ENCODE assay signal across 9 cellular contexts in genomic region chr6:2855061-2855519, GRCh38. TPM values are rescaled to one million over a fixed set of nuclear protein-coding genes. Genes with fewer than 3 reads are reported as not detected.
DNase-seq lines count a peak whose midpoint lies in the region; ATAC-seq and TF ChIP-seq lines count a peak whose summit lies in the region.
"Had no signal": no experiment of that assay in that cellular context is flagged by ENCODE, and none has a peak within 500 bp of the region (broad histone marks: within the 10 kb centered on the region; RNA-seq: fewer than 3 reads in every experiment).

No MANE protein-coding gene starts in this region.

- ATAC-seq in GM21360 (IDR thresholded peaks at IDR 0.05; ENCODE audit: unreplicated experiment) (no peak), HG03460 (IDR thresholded peaks at IDR 0.05; ENCODE audit: unreplicated experiment) (no peak)

- H3K36me3 Mint-ChIP-seq in CD14-positive monocyte (peaks cover 3% of the 10 kb centered on the region in 2 donors), endodermal cell (ENCODE audit: low read depth) (no peaks in the 10 kb centered on the region)

- H3K27ac ChIP-seq in SJSA1 = peak overlapping the region; percentile 100
- H3K27ac ChIP-seq in endodermal cell (ENCODE audit: low read depth, low read length) = peak overlapping the region; percentile 61
- H3K27ac ChIP-seq in neutrophil = peak overlapping the region; percentile 94

- no peaks in the 10 kb centered on the region for H3K9me3 ChIP-seq in SJSA1 (replicated peaks)
- no peaks in the 10 kb centered on the region for H3K9me3 ChIP-seq in endodermal cell (ENCODE audit: control insufficient read depth, low read length)
- H3K9me3 ChIP-seq in neutrophil = no peaks in the 10 kb centered on the region
- no peaks in the 10 kb centered on the region for H3K9me3 ChIP-seq in HAP-1

- WGBS in endodermal cell (ENCODE audit: insufficient coverage in 1 of 2, insufficient read length in 1 of 2), 2 experiments = 71 to 89% methylated on average over 10 to 13 of the region's 13 CpGs

- H3K36me3 ChIP-seq in SJSA1 (no peaks in the 10 kb centered on the region), endodermal cell (ENCODE audit: control insufficient read depth, insufficient read depth, low read length) (no peaks in the 10 kb centered on the region), neutrophil (no peaks in the 10 kb centered on the region), HAP-1 (replicated peaks) (no peaks in the 10 kb centered on the region)

- H3K27me3 ChIP-seq in SJSA1 (replicated peaks) = no peaks in the 10 kb centered on the region
- H3K27me3 ChIP-seq in endodermal cell (ENCODE audit: control insufficient read depth, insufficient read depth, low read length, poor library complexity, severe bottlenecking) = no peaks in the 10 kb centered on the region
- H3K27me3 ChIP-seq in neutrophil = no peaks in the 10 kb centered on the region
- no peaks in the 10 kb centered on the region for H3K27me3 ChIP-seq in HAP-1 (ENCODE audit: low read depth)

- H3K4me1 Mint-ChIP-seq in CD14-positive monocyte (peaks cover 75% of the 10 kb centered on the region), endodermal cell (peaks cover 40% of the 10 kb centered on the region)

- in situ Hi-C loops in HAP-1 (cut with MboI; ENCODE audit: low sequenced_read_pairs) = no loop called here

- DNase-seq in CD14-positive monocyte (ENCODE audit: low spot score) (no peak), SJSA1 (ENCODE audit: low read depth in 1 of 2, low spot score in 2 of 2) (peak; percentile 70 to 76), endodermal cell (no peak), HAP-1 (ENCODE audit: low spot score in 2 of 2) (no peak), NCI-H526 treated with DMSO at 0.1 percent for 48 hours (lab: John Stamatoyannopoulos, UW) (no peak)
- DNase-seq: NCI-H1417 treated with DMSO at 0.1 percent for 48 hours had no signal

- H3K4me3 ChIP-seq in SJSA1 = peak overlapping the region; percentile 35
- no peak overlapping the region for H3K4me3 ChIP-seq in endodermal cell (ENCODE audit: low read length)
- peak overlapping the region; percentile 47 to 50 for H3K4me3 ChIP-seq in neutrophil (ENCODE audit: low read depth in 1 of 2, low read length in 1 of 2)
- no peak overlapping the region for H3K4me3 ChIP-seq in HAP-1

- TF ChIP-seq CTCF in CD14-positive monocyte (IDR thresholded peaks at IDR 0.05) = no peak
- TF ChIP-seq CTCF in endodermal cell (conservative IDR thresholded peaks at IDR 0.05) = no peak
- TF ChIP-seq CTCF in neutrophil (IDR thresholded peaks at IDR 0.05) = no peak

- intact Hi-C loops in CD14-positive monocyte (cut with micrococcal nuclease) = no loop called here

- H3K9ac ChIP-seq in endodermal cell (ENCODE audit: extremely low read depth, low read length, poor library complexity, severe bottlenecking) = no peak overlapping the region

- H3K9me3 Mint-ChIP-seq in CD14-positive monocyte (no peaks in the 10 kb centered on the region), endodermal cell (peaks cover 2% of the 10 kb centered on the region)

- peaks cover 67% of the 10 kb centered on the region for H3K4me1 ChIP-seq in SJSA1 (replicated peaks)
- H3K4me1 ChIP-seq in endodermal cell (ENCODE audit: control insufficient read depth, insufficient read depth, low read length) = peaks cover 3% of the 10 kb centered on the region
- H3K4me1 ChIP-seq in neutrophil (ENCODE audit: control insufficient read depth in 1 of 2, insufficient read depth in 1 of 2, low read depth in 1 of 2, low read length in 1 of 2) = peaks cover 68 to 72% of the 10 kb centered on the region in 2 experiments
- peaks cover 12% of the 10 kb centered on the region for H3K4me1 ChIP-seq in HAP-1

- H3K27ac Mint-ChIP-seq in CD14-positive monocyte (peak overlapping the region; percentile 97 to 100 (median 99)), endodermal cell (peak overlapping the region; percentile 84)

- H3K4me3 Mint-ChIP-seq in CD14-positive monocyte (peak overlapping the region; percentile 68 to 77), endodermal cell (no peak overlapping the region)

- peaks cover 0 to 2% (median 0%) of the 10 kb centered on the region in 3 donors for H3K27me3 Mint-ChIP-seq in CD14-positive monocyte (ENCODE audit: low read depth in 3 of 3)
- H3K27me3 Mint-ChIP-seq in endodermal cell (ENCODE audit: insufficient read depth) = no peaks in the 10 kb centered on the region

RNA-seq across cellular contexts. Expression of gene SERPINB1, which starts 13.4 kb away (rescaled TPM):
- 100 to 1,000 TPM; 306 to 307 TPM for polyA plus RNA-seq in CD14-positive monocyte
- total RNA-seq in SJSA1 (2014; rRNA removed; shearing (Covaris generic)) = 22.6 and 28.0 TPM in 2 replicates
- total RNA-seq in endodermal cell = 10 to 100 TPM; 30.6 to 38.5 TPM
- polyA plus RNA-seq in endodermal cell (2013, experiment 1 of 2) = 14.1 TPM
- polyA plus RNA-seq in endodermal cell (2013, experiment 2 of 2) = 18.4 TPM

RNA-seq across cellular contexts. Expression of gene SERPINB9, which starts 48.0 kb away (rescaled TPM):
- polyA plus RNA-seq in CD14-positive monocyte = 10 to 100 TPM; 34.3 to 77.7 TPM
- total RNA-seq in SJSA1 (2014; rRNA removed; shearing (Covaris generic)) = 5.0 and 6.8 TPM in 2 replicates
- 100 to 1,000 TPM; 192 to 390 TPM for total RNA-seq in endodermal cell
- polyA plus RNA-seq in endodermal cell (2013, experiment 1 of 2) = 39.8 TPM
- polyA plus RNA-seq in endodermal cell (2013, experiment 2 of 2) = 48.5 TPM

Comparison
In these comparisons a context has a peak if more than half of its experiments do, and no peak if none do; other contexts are left out.
1. DNase-seq: peak in SJSA1 (2 of 2); none in CD14-positive monocyte (single experiment), endodermal cell (single experiment), HAP-1 (0 of 2) and NCI-H526 treated with DMSO at 0.1 percent for 48 hours (single experiment).
2. H3K4me3 ChIP-seq: peak in SJSA1 (single experiment) and neutrophil (2 of 2); none in endodermal cell (single experiment) and HAP-1 (single experiment).
3. RNA of gene SERPINB9, which starts 48.0 kb away (total RNA-seq): 192 to 390 TPM in endodermal cell; 5.0 to 6.8 TPM in SJSA1; every median in the first group is over 10 times any median in the second.
4. Peak in every context shown above with its lines, with median percentiles within 50 percentile points of each other: H3K27ac ChIP-seq.